ENCODE assay signal across 10 cellular contexts in genomic region chr14:50785506-50786063, GRCh38. TPM values are rescaled to one million over a fixed set of nuclear protein-coding genes. Genes with fewer than 3 reads are reported as not detected.
DNase-seq lines count a peak whose midpoint lies in the region; ATAC-seq and TF ChIP-seq lines count a peak whose summit lies in the region.
"Had no signal": no experiment of that assay in that cellular context is flagged by ENCODE, and none has a peak within 500 bp of the region (broad histone marks: within the 10 kb centered on the region; RNA-seq: fewer than 3 reads in every experiment).

No MANE protein-coding gene starts in this region.

- H3K27ac ChIP-seq in right atrium auricular region (peak overlapping the region; percentile 51 to 84), uterus (no peak overlapping the region)

- POLR2A ChIA-PET in activated CD8-positive, alpha-beta T cell treated with anti-CD3 and anti-CD28 coated beads, Interleukin-2, amount 10 ng/mL, durations not matched to agents 7 days and 5 days (lab: Charles Lee), result interaction anchor here (0.6 to 3.7 kb wide), 4 partner anchors 23 to 74 kb away, joined by 3 to 14 read pairs (median 4); partner anchors contain the start of gene NIN

- peaks cover 0 to 60% of the 10 kb centered on the region in 2 donors for H3K4me1 ChIP-seq in right atrium auricular region
- H3K4me1 ChIP-seq in uterus, result no peaks in the 10 kb centered on the region

- no peak for DNase-seq in activated naive CD4-positive, alpha-beta T cell treated with anti-CD3 and anti-CD28 coated beads, Interleukin-2, amount 10 ng/mL, durations not matched to agents 7 days and 5 days
- DNase-seq in activated naive CD4-positive, alpha-beta T cell treated with anti-CD3 and anti-CD28 coated beads, Interleukin-2, amount 50 U/mL, for 16 hours, result no peak
- no peak for DNase-seq in activated CD8-positive, alpha-beta T cell treated with anti-CD3 and anti-CD28 coated beads, Interleukin-2, amount 10 ng/mL, durations not matched to agents 7 days and 5 days
- no peak for DNase-seq in right atrium auricular region (ENCODE audit: low spot score)
- no peak for DNase-seq in stimulated activated naive B cell treated with anti-CD40 and anti-IgM and Interleukin-4, amounts not matched to agents 10 μg/mL and 1 μg/mL and 100 μg/mL, for 72 hours
- DNase-seq in uterus, result no peak
- DNase-seq in EL, result no peak
- DNase-seq: NCI-H2081 had no signal

- H3K4me1 Mint-ChIP-seq in activated naive CD4-positive, alpha-beta T cell treated with anti-CD3 and anti-CD28 coated beads, Interleukin-2, amount 10 ng/mL, durations not matched to agents 7 days and 5 days, result peaks cover 62% of the 10 kb centered on the region
- H3K4me1 Mint-ChIP-seq in activated CD8-positive, alpha-beta T cell treated with anti-CD3 and anti-CD28 coated beads, Interleukin-2, amount 10 ng/mL, durations not matched to agents 7 days and 5 days (ENCODE audit: low read depth), result peaks cover 60% of the 10 kb centered on the region
- H3K4me1 Mint-ChIP-seq in stimulated activated naive B cell treated with anti-CD40 and anti-IgM and Interleukin-4, amounts not matched to agents 10 μg/mL and 1 μg/mL and 100 μg/mL, for 72 hours, result peaks cover 42 to 86% of the 10 kb centered on the region in 2 donors

- intact Hi-C loops in uterus (cut with DNase I; ENCODE audit: low total_unique reads), result loop anchor here (10.0 kb wide), 1 partner anchor 181 kb away; no protein-coding TSS in a partner anchor

- H3K27ac Mint-ChIP-seq in activated naive CD4-positive, alpha-beta T cell treated with anti-CD3 and anti-CD28 coated beads, Interleukin-2, amount 10 ng/mL, durations not matched to agents 7 days and 5 days, result peak overlapping the region; percentile 88
- peak overlapping the region; percentile 79 for H3K27ac Mint-ChIP-seq in activated CD8-positive, alpha-beta T cell treated with anti-CD3 and anti-CD28 coated beads, Interleukin-2, amount 10 ng/mL, durations not matched to agents 7 days and 5 days
- peak overlapping the region; percentile 59 for H3K27ac Mint-ChIP-seq in stimulated activated naive B cell treated with anti-CD40 and anti-IgM and Interleukin-4, amounts not matched to agents 10 μg/mL and 1 μg/mL and 100 μg/mL, for 72 hours

- no peaks in the 10 kb centered on the region for H3K9me3 Mint-ChIP-seq in activated naive CD4-positive, alpha-beta T cell treated with anti-CD3 and anti-CD28 coated beads, Interleukin-2, amount 10 ng/mL, durations not matched to agents 7 days and 5 days
- H3K9me3 Mint-ChIP-seq in activated CD8-positive, alpha-beta T cell treated with anti-CD3 and anti-CD28 coated beads, Interleukin-2, amount 10 ng/mL, durations not matched to agents 7 days and 5 days (ENCODE audit: insufficient read depth), result no peaks in the 10 kb centered on the region
- no peaks in the 10 kb centered on the region for H3K9me3 Mint-ChIP-seq in stimulated activated naive B cell treated with anti-CD40 and anti-IgM and Interleukin-4, amounts not matched to agents 10 μg/mL and 1 μg/mL and 100 μg/mL, for 72 hours

- H3K9me3 ChIP-seq in right atrium auricular region, result no peaks in the 10 kb centered on the region
- no peaks in the 10 kb centered on the region for H3K9me3 ChIP-seq in uterus

- TF ChIP-seq CTCF in right atrium auricular region (IDR thresholded peaks at IDR 0.05), result no peak
- TF ChIP-seq CTCF in uterus (IDR thresholded peaks at IDR 0.05), result no peak

- H3K36me3 ChIP-seq in right atrium auricular region, result no peaks in the 10 kb centered on the region
- H3K36me3 ChIP-seq in uterus, result no peaks in the 10 kb centered on the region

- TF ChIP-seq POLR2A in uterus (IDR thresholded peaks at IDR 0.05), result no peak

- H3K27me3 ChIP-seq in right atrium auricular region (no peaks in the 10 kb centered on the region), uterus (no peaks in the 10 kb centered on the region)

- no peaks in the 10 kb centered on the region for H3K27me3 Mint-ChIP-seq in activated naive CD4-positive, alpha-beta T cell treated with anti-CD3 and anti-CD28 coated beads, Interleukin-2, amount 10 ng/mL, durations not matched to agents 7 days and 5 days
- no peaks in the 10 kb centered on the region for H3K27me3 Mint-ChIP-seq in activated CD8-positive, alpha-beta T cell treated with anti-CD3 and anti-CD28 coated beads, Interleukin-2, amount 10 ng/mL, durations not matched to agents 7 days and 5 days (ENCODE audit: low read depth)
- no peaks in the 10 kb centered on the region for H3K27me3 Mint-ChIP-seq in stimulated activated naive B cell treated with anti-CD40 and anti-IgM and Interleukin-4, amounts not matched to agents 10 μg/mL and 1 μg/mL and 100 μg/mL, for 72 hours

- ATAC-seq in activated CD8-positive, alpha-beta T cell treated with anti-CD3 and anti-CD28 coated beads, Interleukin-2, amount 10 ng/mL, durations not matched to agents 7 days and 5 days, result peak; percentile 63
- no peak for ATAC-seq in stimulated activated naive B cell treated with anti-CD40 and anti-IgM and Interleukin-4, amounts not matched to agents 10 μg/mL and 1 μg/mL and 100 μg/mL, for 72 hours (replicated peaks)
- ATAC-seq in GM21717 (IDR thresholded peaks at IDR 0.05; ENCODE audit: unreplicated experiment), result no peak
- ATAC-seq: K562 had no signal

- peaks cover 50% of the 10 kb centered on the region for H3K36me3 Mint-ChIP-seq in activated naive CD4-positive, alpha-beta T cell treated with anti-CD3 and anti-CD28 coated beads, Interleukin-2, amount 10 ng/mL, durations not matched to agents 7 days and 5 days
- peaks cover 44% of the 10 kb centered on the region for H3K36me3 Mint-ChIP-seq in activated CD8-positive, alpha-beta T cell treated with anti-CD3 and anti-CD28 coated beads, Interleukin-2, amount 10 ng/mL, durations not matched to agents 7 days and 5 days (ENCODE audit: low read depth)
- H3K36me3 Mint-ChIP-seq in stimulated activated naive B cell treated with anti-CD40 and anti-IgM and Interleukin-4, amounts not matched to agents 10 μg/mL and 1 μg/mL and 100 μg/mL, for 72 hours, result peaks cover 56 to 76% of the 10 kb centered on the region in 2 donors

- H3K4me3 Mint-ChIP-seq in activated naive CD4-positive, alpha-beta T cell treated with anti-CD3 and anti-CD28 coated beads, Interleukin-2, amount 10 ng/mL, durations not matched to agents 7 days and 5 days, result peak overlapping the region; percentile 13
- H3K4me3 Mint-ChIP-seq in activated CD8-positive, alpha-beta T cell treated with anti-CD3 and anti-CD28 coated beads, Interleukin-2, amount 10 ng/mL, durations not matched to agents 7 days and 5 days, result no peak overlapping the region
- H3K4me3 Mint-ChIP-seq in stimulated activated naive B cell treated with anti-CD40 and anti-IgM and Interleukin-4, amounts not matched to agents 10 μg/mL and 1 μg/mL and 100 μg/mL, for 72 hours, result peak overlapping the region in 1 of 2 donors; percentile 25

- CTCF ChIA-PET in activated naive CD4-positive, alpha-beta T cell treated with anti-CD3 and anti-CD28 coated beads, Interleukin-2, amount 10 ng/mL, durations not matched to agents 7 days and 5 days (lab: Charles Lee), result interaction anchor here (1.1 to 8.3 kb wide), 5 partner anchors 8 to 166 kb away, joined by 4 to 50 read pairs (median 5); no protein-coding TSS in a partner anchor
- CTCF ChIA-PET in activated CD8-positive, alpha-beta T cell treated with anti-CD3 and anti-CD28 coated beads, Interleukin-2, amount 10 ng/mL, durations not matched to agents 7 days and 5 days (lab: Charles Lee), result interaction anchor here (0.7 to 15.7 kb wide), 12 partner anchors 8 to 167 kb away, joined by 3 to 158 read pairs (median 4); no protein-coding TSS in a partner anchor

- peak overlapping the region in 1 of 2 donors; percentile 28 for H3K4me3 ChIP-seq in right atrium auricular region
- H3K4me3 ChIP-seq in uterus, result no peak overlapping the region
- H3K4me3 ChIP-seq: K562 had no signal

RNA-seq across cellular contexts. Expression of gene NIN, which starts 45.4 kb away (rescaled TPM):
- total RNA-seq in activated CD8-positive, alpha-beta T cell treated with anti-CD3 and anti-CD28 coated beads, Interleukin-2, amount 10 ng/mL, durations not matched to agents 7 days and 5 days, result 100 to 1,000 TPM; 104 TPM
- total RNA-seq in right atrium auricular region, result 10 to 100 TPM; 30.1 to 49.7 TPM
- total RNA-seq in uterus, result 10 to 100 TPM in 3 of 4 donors, 1 to 10 TPM in 1; 8.8 to 45.6 (median 34.2) TPM

Comparison
In these comparisons a context has a peak if more than half of its experiments do, and no peak if none do; other contexts are left out.
1. H3K27ac ChIP-seq: peak in right atrium auricular region (2 of 2); none in uterus (0 of 2).
2. Peak in every context shown above with its lines, with median percentiles within 50 percentile points of each other: H3K27ac Mint-ChIP-seq.